In genomic region chr3:190000861-190001196, GRCh38 we compare ENCODE assay signal across 26 cellular contexts.
DNase-seq lines count a peak whose midpoint lies in the region; ATAC-seq and TF ChIP-seq lines count a peak whose summit lies in the region.
"Had no signal": no experiment of that assay in that cellular context is flagged by ENCODE, and none has a peak within 500 bp of the region (broad histone marks: within the 10 kb centered on the region; RNA-seq: fewer than 3 reads in every experiment).

No MANE protein-coding gene starts in this region.

- H3K4me3 ChIP-seq in cardiac muscle cell, result no peak overlapping the region
- H3K4me3 ChIP-seq in heart left ventricle, result peak overlapping the region in 2 of 12 donors; percentile 8 to 27
- no peak overlapping the region for H3K4me3 ChIP-seq in brain microvascular endothelial cell (ENCODE audit: low read depth, low read length)
- H3K4me3 ChIP-seq: right atrium auricular region, thyroid gland had no signal

- ATAC-seq in heart left ventricle, result no peak
- ATAC-seq: CD8-positive, alpha-beta T cell; stimulated activated naive CD8-positive, alpha-beta T cell treated with anti-CD3 and anti-CD28 coated beads, Interleukin-15, Interleukin-2, amounts not matched to agents 100 U/mL and 50 U/mL, for 24 hours; T-helper 17 cell had no signal

- WGBS in heart left ventricle, 4 donors, result 70 to 88% (median 79%) methylated on average over 5 of the region's 5 CpGs

- peak overlapping the region in 1 of 3 experiments; percentile 45 for H3K4me3 Mint-ChIP-seq in nephron
- H3K4me3 Mint-ChIP-seq in HFFc6, result no peak overlapping the region
- no peak overlapping the region for H3K4me3 Mint-ChIP-seq in Calu3 (ENCODE audit: low read depth, unreplicated experiment)
- H3K4me3 Mint-ChIP-seq: activated CD4-positive, alpha-beta T cell treated with anti-CD3 and anti-CD28 coated beads, Interleukin-2, amount 10 ng/mL, durations not matched to agents 7 days and 5 days; CD8-positive, alpha-beta T cell; T-helper 17 cell had no signal

- CTCF ChIA-PET in Calu3 (lab: Charles Lee), result no interaction called here

- H3K27me3 Mint-ChIP-seq in nephron (ENCODE audit: low read depth) (no peaks in the 10 kb centered on the region), HFFc6 (ENCODE audit: insufficient read depth) (no peaks in the 10 kb centered on the region; the same call in 1 of the 2 replicates), Calu3 (ENCODE audit: unreplicated experiment) (no peaks in the 10 kb centered on the region)

- H3K36me3 ChIP-seq in cardiac muscle cell, result no peaks in the 10 kb centered on the region
- no peaks in the 10 kb centered on the region for H3K36me3 ChIP-seq in heart left ventricle
- no peaks in the 10 kb centered on the region for H3K36me3 ChIP-seq in brain microvascular endothelial cell (replicated peaks)
- H3K36me3 ChIP-seq: right atrium auricular region, thyroid gland had no signal

- TF ChIP-seq CTCF in cardiac muscle cell (IDR thresholded peaks at IDR 0.05; ENCODE audit: low read depth, low read length) (no peak), heart left ventricle (IDR thresholded peaks at IDR 0.05) (peak in 1 of 12 donors; percentile 11), brain microvascular endothelial cell (IDR thresholded peaks at IDR 0.05; ENCODE audit: low read depth, low read length, missing control alignments) (no peak), nephron (IDR thresholded peaks at IDR 0.05; ENCODE audit: unreplicated experiment in 3 of 3) (no peak), HFFc6 (IDR thresholded peaks at IDR 0.05) (no peak), Calu3 (IDR thresholded peaks at IDR 0.05; ENCODE audit: unreplicated experiment) (no peak)

- in situ Hi-C loops in brain microvascular endothelial cell (cut with HindIII; ENCODE audit: low pct_ligation_motif_present, low sequenced_read_pairs), result no loop called here

- H3K4me1 ChIP-seq in cardiac muscle cell (ENCODE audit: low read depth) (peaks cover 39% of the 10 kb centered on the region), heart left ventricle (peaks cover 0 to 14% (median 0%) of the 10 kb centered on the region in 12 donors)
- H3K4me1 ChIP-seq: right atrium auricular region, thyroid gland had no signal

- peaks cover 44% of the 10 kb centered on the region for H3K4me1 Mint-ChIP-seq in nephron
- peaks cover 45% of the 10 kb centered on the region for H3K4me1 Mint-ChIP-seq in HFFc6 (ENCODE audit: low read depth)
- H3K4me1 Mint-ChIP-seq in Calu3 (ENCODE audit: low read depth, unreplicated experiment), result peaks cover 15% of the 10 kb centered on the region
- H3K4me1 Mint-ChIP-seq: activated CD4-positive, alpha-beta T cell treated with anti-CD3 and anti-CD28 coated beads, Interleukin-2, amount 10 ng/mL, durations not matched to agents 7 days and 5 days had no signal

- H3K36me3 Mint-ChIP-seq in nephron (ENCODE audit: low read depth), result peaks cover 11% of the 10 kb centered on the region
- H3K36me3 Mint-ChIP-seq in HFFc6 (ENCODE audit: low read depth), result no peaks in the 10 kb centered on the region
- no peaks in the 10 kb centered on the region for H3K36me3 Mint-ChIP-seq in Calu3 (ENCODE audit: insufficient read depth, unreplicated experiment)
- H3K36me3 Mint-ChIP-seq: CD8-positive, alpha-beta T cell had no signal

- H3K27me3 ChIP-seq in cardiac muscle cell (no peaks in the 10 kb centered on the region), heart left ventricle (no peaks in the 10 kb centered on the region), brain microvascular endothelial cell (replicated peaks) (no peaks in the 10 kb centered on the region)
- H3K27me3 ChIP-seq: right atrium auricular region, thyroid gland had no signal

- H3K27ac ChIP-seq in cardiac muscle cell (peak overlapping the region; percentile 17), heart left ventricle (no peak overlapping the region), brain microvascular endothelial cell (peak overlapping the region; percentile 19)
- H3K27ac ChIP-seq: right atrium auricular region, thyroid gland had no signal

- H3K9me3 ChIP-seq in cardiac muscle cell (ENCODE audit: low read depth) (no peaks in the 10 kb centered on the region), heart left ventricle (no peaks in the 10 kb centered on the region)
- H3K9me3 ChIP-seq: right atrium auricular region, SK-N-SH, thyroid gland had no signal

- no peaks in the 10 kb centered on the region for H3K9me3 Mint-ChIP-seq in nephron
- no peaks in the 10 kb centered on the region for H3K9me3 Mint-ChIP-seq in HFFc6
- H3K9me3 Mint-ChIP-seq in Calu3 (ENCODE audit: low read depth, unreplicated experiment), result peaks cover 2% of the 10 kb centered on the region
- H3K9me3 Mint-ChIP-seq: activated CD4-positive, alpha-beta T cell treated with anti-CD3 and anti-CD28 coated beads, Interleukin-2, amount 10 ng/mL, durations not matched to agents 7 days and 5 days; CD8-positive, alpha-beta T cell had no signal

- no TSS peak for BruUV-seq in Calu3 (replicated peaks; lab: Mats Ljungman, UMichigan)

- DNase-seq in cardiac muscle cell (ENCODE audit: low read depth in 1 of 2, low spot score in 1 of 2) (no peak), heart left ventricle (no peak), brain microvascular endothelial cell (no peak), T1000 (lab: John Stamatoyannopoulos, UW) (no peak), HFFc6 (no peak), Calu3 (no peak), NCI-H2171 (lab: John Stamatoyannopoulos, UW) (no peak)
- DNase-seq: activated CD4-positive, alpha-beta T cell treated with anti-CD3 and anti-CD28 coated beads, Interleukin-2, amount 10 ng/mL, durations not matched to agents 7 days and 5 days; activated naive CD4-positive, alpha-beta T cell; activated T-cell treated with anti-CD3 and anti-CD28 coated beads, Interleukin-2, amount 50 U/mL, for 48 hours; CD8-positive, alpha-beta T cell; cortex of kidney; GDM1; H7; kidney glomerular epithelial cell; NCI-H1092; NCI-H2029; NCI-H226; NCI-H748 treated with DMSO at 0.1 percent for 48 hours; RPMI8226; SK-N-SH; stimulated activated naive CD8-positive, alpha-beta T cell treated with anti-CD3 and anti-CD28 coated beads, Interleukin-15, Interleukin-2, amounts not matched to agents 100 U/mL and 50 U/mL, for 24 hours; T-helper 17 cell; thyroid gland had no signal

- intact Hi-C loops in heart left ventricle (cut with DNase I) (no loop called here), Calu3 (cut with micrococcal nuclease; ENCODE audit: unreplicated experiment) (no loop called here)

- H3K27ac Mint-ChIP-seq in nephron, result peak overlapping the region; percentile 36 to 67 (median 49)
- no peak overlapping the region for H3K27ac Mint-ChIP-seq in HFFc6
- H3K27ac Mint-ChIP-seq in Calu3 (ENCODE audit: unreplicated experiment), result no peak overlapping the region
- H3K27ac Mint-ChIP-seq: activated CD4-positive, alpha-beta T cell treated with anti-CD3 and anti-CD28 coated beads, Interleukin-2, amount 10 ng/mL, durations not matched to agents 7 days and 5 days; CD8-positive, alpha-beta T cell; T-helper 17 cell had no signal

- TF ChIP-seq POLR2A in heart left ventricle (IDR thresholded peaks at IDR 0.05), result no peak

Comparison
In these comparisons a context has a peak if more than half of its experiments do, and no peak if none do; other contexts are left out.
1. H3K27ac ChIP-seq: peak in cardiac muscle cell (single experiment) and brain microvascular endothelial cell (single experiment); none in heart left ventricle (0 of 12).
2. H3K27ac Mint-ChIP-seq: peak in nephron (3 of 3); none in HFFc6 (single experiment) and Calu3 (single experiment).